9 cellular contexts compared by ENCODE assay signal in genomic region chr6:85640806-85641205, GRCh38. TPM values are rescaled to one million over a fixed set of nuclear protein-coding genes. Genes with fewer than 3 reads are reported as not detected.
DNase-seq lines count a peak whose midpoint lies in the region; ATAC-seq and TF ChIP-seq lines count a peak whose summit lies in the region.
"Had no signal": no experiment of that assay in that cellular context is flagged by ENCODE, and none has a peak within 500 bp of the region (broad histone marks: within the 10 kb centered on the region; RNA-seq: fewer than 3 reads in every experiment).

No MANE protein-coding gene starts in this region.

- H3K27me3 Mint-ChIP-seq in activated T-cell treated with anti-CD3 and anti-CD28 coated beads, Interleukin-2, amount 50 U/mL, for 72 hours (ENCODE audit: low read depth) = no peaks in the 10 kb centered on the region
- H3K27me3 Mint-ChIP-seq in activated naive CD8-positive, alpha-beta T cell treated with anti-CD3 and anti-CD28 coated beads, Interleukin-2, amount 10 ng/mL, durations not matched to agents 7 days and 5 days = no peaks in the 10 kb centered on the region

- H3K9me3 Mint-ChIP-seq in activated T-cell treated with anti-CD3 and anti-CD28 coated beads, Interleukin-2, amount 50 U/mL, for 72 hours = peaks cover 0 to 3% of the 10 kb centered on the region in 2 donors
- no peaks in the 10 kb centered on the region for H3K9me3 Mint-ChIP-seq in activated naive CD8-positive, alpha-beta T cell treated with anti-CD3 and anti-CD28 coated beads, Interleukin-2, amount 10 ng/mL, durations not matched to agents 7 days and 5 days

- no peak for DNase-seq in activated T-cell treated with anti-CD3 and anti-CD28 coated beads, Interleukin-2, amount 50 U/mL, for 72 hours
- DNase-seq in activated T-cell treated with anti-CD3 and anti-CD28 coated beads for 4 hours (no peak), left lung (no peak), tibial nerve (ENCODE audit: low spot score in 2 of 2) (no peak), activated gamma-delta T cell treated with Interleukin-2 at 50 U/mL for 16 hours (no peak), AG08396 (ENCODE audit: low spot score) (no peak), anterior cingulate cortex (lab: John Stamatoyannopoulos, UW) (no peak)
- DNase-seq in activated naive CD8-positive, alpha-beta T cell treated with anti-CD3 and anti-CD28 coated beads, Interleukin-2, amount 10 ng/mL, durations not matched to agents 7 days and 5 days = no peak
- DNase-seq: testis had no signal

- TF ChIP-seq CTCF in left lung (IDR thresholded peaks at IDR 0.05) = no peak
- no peak for TF ChIP-seq CTCF in tibial nerve (IDR thresholded peaks at IDR 0.05)

- H3K27ac ChIP-seq in left lung (no peak overlapping the region), tibial nerve (peak overlapping the region in 2 of 4 donors; percentile 99)

- H3K4me1 Mint-ChIP-seq in activated T-cell treated with anti-CD3 and anti-CD28 coated beads, Interleukin-2, amount 50 U/mL, for 72 hours (ENCODE audit: low read depth) = peaks cover 68% of the 10 kb centered on the region
- peaks cover 51% of the 10 kb centered on the region for H3K4me1 Mint-ChIP-seq in activated naive CD8-positive, alpha-beta T cell treated with anti-CD3 and anti-CD28 coated beads, Interleukin-2, amount 10 ng/mL, durations not matched to agents 7 days and 5 days

- H3K4me3 ChIP-seq in left lung (peak overlapping the region; percentile 94 to 97), tibial nerve (peak overlapping the region in 3 of 4 donors; percentile 93 to 96 (median 95))

- intact Hi-C loops in left lung (cut with DNase I) = loop anchor here in 1 of 2 donors (5.0 kb wide), 1 partner anchor 36 kb away; no protein-coding TSS in a partner anchor

- WGBS in tibial nerve, 2 donors = 30 to 31% methylated on average over 3 of the region's 3 CpGs

- H3K27me3 ChIP-seq in left lung (no peaks in the 10 kb centered on the region), tibial nerve (no peaks in the 10 kb centered on the region)
- H3K27me3 ChIP-seq: testis had no signal

- H3K36me3 ChIP-seq in left lung = peaks cover 3 to 44% of the 10 kb centered on the region in 2 donors
- H3K36me3 ChIP-seq in tibial nerve = peaks cover 0 to 42% (median 5%) of the 10 kb centered on the region in 3 donors

- peak overlapping the region; percentile 95 for H3K27ac Mint-ChIP-seq in activated T-cell treated with anti-CD3 and anti-CD28 coated beads, Interleukin-2, amount 50 U/mL, for 72 hours
- peak overlapping the region; percentile 44 for H3K27ac Mint-ChIP-seq in activated naive CD8-positive, alpha-beta T cell treated with anti-CD3 and anti-CD28 coated beads, Interleukin-2, amount 10 ng/mL, durations not matched to agents 7 days and 5 days

- no peak for TF ChIP-seq EP300 in tibial nerve (IDR thresholded peaks at IDR 0.05)

- no peak for TF ChIP-seq POLR2A in tibial nerve (IDR thresholded peaks at IDR 0.05)

- H3K36me3 Mint-ChIP-seq in activated T-cell treated with anti-CD3 and anti-CD28 coated beads, Interleukin-2, amount 50 U/mL, for 72 hours (ENCODE audit: insufficient read depth in 2 of 2) = peaks cover 21 to 53% of the 10 kb centered on the region in 2 donors
- H3K36me3 Mint-ChIP-seq in activated naive CD8-positive, alpha-beta T cell treated with anti-CD3 and anti-CD28 coated beads, Interleukin-2, amount 10 ng/mL, durations not matched to agents 7 days and 5 days = peaks cover 44% of the 10 kb centered on the region

- POLR2A ChIA-PET in activated naive CD8-positive, alpha-beta T cell treated with anti-CD3 and anti-CD28 coated beads, Interleukin-2, amount 10 ng/mL, durations not matched to agents 7 days and 5 days (lab: Charles Lee) = interaction anchor here (1.0 to 9.7 kb wide), 3 partner anchors 34 to 1781 kb away, joined by 3 to 645 read pairs (median 64); partner anchors contain the start of genes CYB5R4 and SNX14

- peaks cover 21 to 64% of the 10 kb centered on the region in 2 donors for H3K4me1 ChIP-seq in left lung
- H3K4me1 ChIP-seq in tibial nerve = peaks cover 0 to 64% (median 23%) of the 10 kb centered on the region in 4 donors
- H3K4me1 ChIP-seq: testis had no signal

- H3K9me3 ChIP-seq in left lung (no peaks in the 10 kb centered on the region), tibial nerve (no peaks in the 10 kb centered on the region)
- H3K9me3 ChIP-seq: testis had no signal

- H3K4me3 Mint-ChIP-seq in activated T-cell treated with anti-CD3 and anti-CD28 coated beads, Interleukin-2, amount 50 U/mL, for 72 hours = peak overlapping the region; percentile 90 to 92
- H3K4me3 Mint-ChIP-seq in activated naive CD8-positive, alpha-beta T cell treated with anti-CD3 and anti-CD28 coated beads, Interleukin-2, amount 10 ng/mL, durations not matched to agents 7 days and 5 days = peak overlapping the region; percentile 97

- ATAC-seq in activated T-cell treated with anti-CD3 and anti-CD28 coated beads, Interleukin-2, amount 50 U/mL, for 72 hours (replicated peaks in 1 of 2) = no peak
- ATAC-seq in activated naive CD8-positive, alpha-beta T cell treated with anti-CD3 and anti-CD28 coated beads, Interleukin-2, amount 10 ng/mL, durations not matched to agents 7 days and 5 days (ENCODE audit: low read depth) = no peak
- ATAC-seq in left lung = no peak

RNA-seq across cellular contexts. Expression of gene SYNCRIP, which starts 1.9 kb away (rescaled TPM):
- 10 to 100 TPM; 75.9 to 90.2 TPM for total RNA-seq in activated T-cell treated with anti-CD3 and anti-CD28 coated beads, Interleukin-2, amount 50 U/mL, for 72 hours
- 10 to 100 TPM; 94.4 to 99.3 TPM for total RNA-seq in activated naive CD8-positive, alpha-beta T cell treated with anti-CD3 and anti-CD28 coated beads, Interleukin-2, amount 10 ng/mL, durations not matched to agents 7 days and 5 days
- total RNA-seq in left lung (100 to 1,000 TPM in 1 of 2 donors, 10 to 100 TPM in 1; 72.2 to 119 TPM), tibial nerve (10 to 100 TPM; 51.5 to 64.7 (median 53.2) TPM)

RNA-seq across cellular contexts. Expression of gene SNX14, which starts 47.1 kb away (rescaled TPM):
- total RNA-seq in activated T-cell treated with anti-CD3 and anti-CD28 coated beads, Interleukin-2, amount 50 U/mL, for 72 hours = 10 to 100 TPM; 50.6 to 61.7 TPM
- total RNA-seq in activated naive CD8-positive, alpha-beta T cell treated with anti-CD3 and anti-CD28 coated beads, Interleukin-2, amount 10 ng/mL, durations not matched to agents 7 days and 5 days = 10 to 100 TPM; 55.6 to 67.5 TPM
- total RNA-seq in left lung (10 to 100 TPM; 79.9 to 80.6 TPM), tibial nerve (10 to 100 TPM; 50.8 to 97.3 (median 76.9) TPM)
